In the genomic region with DNA sequence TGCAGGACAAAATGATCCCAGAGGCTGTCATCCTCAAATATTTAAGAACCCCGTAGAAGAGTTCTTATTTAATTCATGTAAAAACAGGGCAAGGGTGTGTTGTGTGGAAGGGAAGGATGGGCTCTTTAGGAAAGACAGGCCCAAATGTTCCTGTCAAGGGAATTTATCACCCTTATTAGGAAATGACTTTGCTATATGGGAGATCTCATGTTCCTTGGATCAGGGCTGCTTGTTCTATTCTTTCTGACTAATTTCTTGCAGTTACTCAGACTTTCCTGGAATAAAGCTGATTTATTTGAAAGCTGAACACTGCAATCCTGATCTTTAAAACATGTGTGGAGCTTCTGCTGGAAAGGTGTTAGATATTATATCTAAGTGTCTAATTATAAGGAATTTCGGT, we compare ENCODE assay signal across 24 cellular contexts.
"Had no signal": no experiment of that assay in that cellular context is flagged by ENCODE, and none has a peak within 500 bp of the region (broad histone marks: within the 10 kb centered on the region; RNA-seq: fewer than 3 reads in every experiment).

No MANE protein-coding gene starts in this region.

- ATAC-seq: activated T-helper 17 cell treated with anti-CD3 and anti-CD28 coated beads, Interleukin-2, amount 50 U/mL, for 72 hours; gastroesophageal sphincter; natural killer cell; psoas muscle; right cardiac atrium; stimulated activated effector memory CD8-positive, alpha-beta T cell treated with anti-CD3 and anti-CD28 coated beads, Interleukin-12 subunit alpha, Interleukin-12 subunit beta, amount 100 ng/mL, for 72 hours; upper lobe of right lung had no signal

- H3K4me3 ChIP-seq: esophagus squamous epithelium, gastroesophageal sphincter, left ventricle myocardium inferior, pancreas, psoas muscle, skin epidermis, upper lobe of right lung had no signal

- H3K27ac ChIP-seq: esophagus squamous epithelium, gastroesophageal sphincter, left ventricle myocardium inferior, pancreas, psoas muscle, upper lobe of right lung had no signal

- DNase-seq: activated CD4-positive, alpha-beta T cell treated with anti-CD3 and anti-CD28 coated beads for 1 hour; activated CD4-positive, alpha-beta T cell treated with anti-CD3 and anti-CD28 coated beads, Interleukin-2, amount 50 U/mL, for 1 hour; activated CD8-positive, alpha-beta memory T cell treated with anti-CD3 and anti-CD28 coated beads for 24 hours; activated CD8-positive, alpha-beta memory T cell treated with anti-CD3 and anti-CD28 coated beads, Interleukin-2, amount 50 U/mL, for 4 hours; activated naive CD8-positive, alpha-beta T cell treated with anti-CD3 and anti-CD28 coated beads for 36 hours; activated T-cell treated with anti-CD3 and anti-CD28 coated beads, Interleukin-2, amount 50 U/mL, for 24 hours; amygdala; cortex of kidney; endodermal cell; esophagus squamous epithelium; hypothalamus; left ventricle myocardium inferior; midbrain; natural killer cell; pancreas; psoas muscle; right cardiac atrium; stimulated activated CD4-positive, alpha-beta T cell treated with anti-CD3 and anti-CD28 coated beads, Interleukin-2, amount 100 ng/mL, for 24 hours; T-helper 9 cell; upper lobe of right lung had no signal
